24 cellular contexts compared by ENCODE assay signal in genomic region chr22:29753808-29754657, GRCh38. TPM values are rescaled to one million over a fixed set of nuclear protein-coding genes. Genes with fewer than 3 reads are reported as not detected.
"Had no signal": no experiment of that assay in that cellular context is flagged by ENCODE, and none has a peak within 500 bp of the region (broad histone marks: within the 10 kb centered on the region; RNA-seq: fewer than 3 reads in every experiment).

No MANE protein-coding gene starts in this region.

- H3K9me3 ChIP-seq: spleen, tibial artery, upper lobe of right lung, vagina had no signal

- H3K27me3 ChIP-seq: spleen, tibial artery, upper lobe of right lung, vagina had no signal

- DNase-seq: effector CD4-positive, alpha-beta T cell; immature natural killer cell; kidney; left cardiac atrium; left ventricle myocardium superior; mesenchymal stem cell; midbrain; naive B cell; spleen; stimulated activated CD4-positive, alpha-beta T cell treated with anti-CD3 and anti-CD28 coated beads, Interleukin-15, amount 100 ng/mL, for 24 hours; stimulated activated CD4-positive, alpha-beta T cell treated with anti-CD3 and anti-CD28 coated beads, Interleukin-1b, Interleukin-23, amount 100 ng/mL, for 48 hours; stimulated activated CD4-positive, alpha-beta T cell treated with anti-CD3 and anti-CD28 coated beads, Interleukin-4, amount 100 ng/mL, for 24 hours; tibial artery; upper lobe of right lung had no signal

- ATAC-seq: esophagus mucosa; left ventricle myocardium superior; stimulated activated memory B cell treated with anti-CD40 and anti-IgM and Interleukin-4, amounts not matched to agents 10 μg/mL and 1 μg/mL and 100 μg/mL, for 72 hours; upper lobe of right lung had no signal

- H3K27ac ChIP-seq: coronary artery, spleen, tibial artery, upper lobe of right lung, vagina had no signal

- H3K36me3 ChIP-seq: vagina had no signal

- H3K4me1 ChIP-seq: vagina had no signal

- H3K4me3 ChIP-seq: coronary artery, lung, spleen, tibial artery, upper lobe of right lung, vagina had no signal

RNA-seq across cellular contexts. Expression of gene CABP7, which starts 34.2 kb away (rescaled TPM):
- total RNA-seq: chondrocyte, dermis microvascular lymphatic vessel endothelial cell, esophagus mucosa, fibroblast of lung, left cardiac atrium, left ventricle myocardium superior, osteocyte, right cardiac atrium, upper lobe of right lung, vagina had no signal
- polyA plus RNA-seq: fibroblast of lung had no signal
